In the genomic region with DNA sequence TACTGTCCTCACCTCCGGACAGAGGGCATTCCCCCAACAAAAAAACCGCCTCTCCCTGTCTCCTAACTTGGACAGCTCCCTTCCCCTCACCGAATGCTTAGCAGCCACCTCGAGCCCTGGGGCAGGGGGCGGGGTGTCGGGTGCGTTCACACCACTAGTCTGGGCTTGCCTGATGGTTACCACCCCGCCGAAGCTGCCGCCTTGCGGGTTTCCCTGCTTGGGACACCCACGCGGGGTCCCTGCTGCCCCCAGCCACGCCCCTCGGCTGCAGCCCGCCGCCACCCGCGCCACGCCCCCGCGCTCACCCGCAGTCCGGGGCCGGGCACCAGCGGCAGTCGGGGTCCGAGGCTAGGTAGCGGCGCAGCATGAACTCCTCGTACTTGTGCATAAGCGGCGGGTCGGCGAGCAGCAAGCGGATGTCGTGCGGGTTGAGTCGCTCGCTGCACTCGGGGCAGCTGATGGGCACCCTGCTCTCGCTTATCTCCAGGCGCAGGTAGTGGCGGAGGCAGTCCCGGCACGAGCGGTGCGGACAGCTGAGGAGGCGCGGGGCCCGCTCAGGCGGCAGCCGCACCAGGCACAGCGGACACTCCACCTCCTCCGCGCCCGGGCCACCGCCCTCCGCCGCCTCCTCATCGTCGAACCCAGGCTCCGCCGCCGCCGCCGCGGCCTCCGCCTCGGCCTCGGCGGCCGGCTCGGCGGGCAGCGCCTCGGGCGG, we compare ENCODE assay signal across 8 cellular contexts. TPM values are rescaled to one million over a fixed set of nuclear protein-coding genes. Genes with fewer than 3 reads are reported as not detected.
DNase-seq lines count a peak whose midpoint lies in the region; ATAC-seq and TF ChIP-seq lines count a peak whose summit lies in the region.

No MANE protein-coding gene starts in this region.

- H3K36me3 Mint-ChIP-seq in IgD-negative memory B cell = no peaks in the 10 kb centered on the region
- peaks cover 5% of the 10 kb centered on the region for H3K36me3 Mint-ChIP-seq in T-helper 2 cell treated with Interferon-gamma antibody and Interleukin-4, amounts not matched to agents 5 μg/mL and 100 μg/mL, for 36 hours (ENCODE audit: low read depth)

- H3K4me3 ChIP-seq in astrocyte of the spinal cord (ENCODE audit: low read depth, low read length) (peak overlapping the region; percentile 75), iPS-15b (ENCODE audit: low read depth, low read length) (peak overlapping the region; percentile 79), skin epidermis (peak overlapping the region; percentile 65 to 97 (median 79))

- no peaks in the 10 kb centered on the region for H3K36me3 ChIP-seq in iPS-15b (ENCODE audit: control insufficient read depth, insufficient read depth, low read length)

- DNase-seq in COR-L47 (lab: John Stamatoyannopoulos, UW) (peak; percentile 45), astrocyte of the spinal cord (ENCODE audit: low read depth, low spot score) (peak; percentile 30), DMS79 (lab: John Stamatoyannopoulos, UW) (no peak)
- DNase-seq in T-helper 2 cell treated with Interferon-gamma antibody and Interleukin-4, amounts not matched to agents 5 μg/mL and 100 μg/mL, for 36 hours (ENCODE audit: low spot score) = peak; percentile 70

- peaks cover 32 to 35% (median 33%) of the 10 kb centered on the region in 3 donors for H3K4me1 Mint-ChIP-seq in IgD-negative memory B cell
- peaks cover 49% of the 10 kb centered on the region for H3K4me1 Mint-ChIP-seq in T-helper 2 cell treated with Interferon-gamma antibody and Interleukin-4, amounts not matched to agents 5 μg/mL and 100 μg/mL, for 36 hours (ENCODE audit: low read depth)

- H3K4me1 ChIP-seq in iPS-15b (ENCODE audit: control insufficient read depth, insufficient read depth, low read length) = peaks cover 9% of the 10 kb centered on the region

- H3K9ac ChIP-seq in iPS-15b (ENCODE audit: low read depth, low read length) = no peak overlapping the region

- TF ChIP-seq CTCF in astrocyte of the spinal cord (IDR thresholded peaks at IDR 0.05; ENCODE audit: low read depth, low read length) = no peak

- peak overlapping the region; percentile 86 to 92 (median 90) for H3K27ac Mint-ChIP-seq in IgD-negative memory B cell
- peak overlapping the region; percentile 74 for H3K27ac Mint-ChIP-seq in T-helper 2 cell treated with Interferon-gamma antibody and Interleukin-4, amounts not matched to agents 5 μg/mL and 100 μg/mL, for 36 hours

- no peaks in the 10 kb centered on the region for H3K27me3 Mint-ChIP-seq in IgD-negative memory B cell
- no peaks in the 10 kb centered on the region for H3K27me3 Mint-ChIP-seq in T-helper 2 cell treated with Interferon-gamma antibody and Interleukin-4, amounts not matched to agents 5 μg/mL and 100 μg/mL, for 36 hours (ENCODE audit: low read depth)

- peak overlapping the region; percentile 43 to 97 (median 94) for H3K27ac ChIP-seq in skin epidermis

- H3K9me3 ChIP-seq in iPS-15b (ENCODE audit: control insufficient read depth, insufficient read depth, low read length) = no peaks in the 10 kb centered on the region

- peaks cover 20% of the 10 kb centered on the region for H3K27me3 ChIP-seq in iPS-15b (ENCODE audit: control insufficient read depth, insufficient read depth, low read length)

- ATAC-seq in GM21515 (IDR thresholded peaks at IDR 0.05; ENCODE audit: unreplicated experiment) = peak; percentile 31

- peak overlapping the region; percentile 91 to 96 (median 94) for H3K4me3 Mint-ChIP-seq in IgD-negative memory B cell
- peak overlapping the region; percentile 89 for H3K4me3 Mint-ChIP-seq in T-helper 2 cell treated with Interferon-gamma antibody and Interleukin-4, amounts not matched to agents 5 μg/mL and 100 μg/mL, for 36 hours

- H3K9me3 Mint-ChIP-seq in IgD-negative memory B cell = no peaks in the 10 kb centered on the region
- H3K9me3 Mint-ChIP-seq in T-helper 2 cell treated with Interferon-gamma antibody and Interleukin-4, amounts not matched to agents 5 μg/mL and 100 μg/mL, for 36 hours = no peaks in the 10 kb centered on the region

- in situ Hi-C loops in astrocyte of the spinal cord (cut with HindIII; ENCODE audit: low sequenced_read_pairs) = no loop called here

RNA-seq across cellular contexts. Expression of gene RNF19B, which starts 0.7 kb away (rescaled TPM):
- polyA plus RNA-seq in IgD-negative memory B cell = 2.6 TPM
